ENCODE assay signal across 19 cellular contexts in the genomic region with DNA sequence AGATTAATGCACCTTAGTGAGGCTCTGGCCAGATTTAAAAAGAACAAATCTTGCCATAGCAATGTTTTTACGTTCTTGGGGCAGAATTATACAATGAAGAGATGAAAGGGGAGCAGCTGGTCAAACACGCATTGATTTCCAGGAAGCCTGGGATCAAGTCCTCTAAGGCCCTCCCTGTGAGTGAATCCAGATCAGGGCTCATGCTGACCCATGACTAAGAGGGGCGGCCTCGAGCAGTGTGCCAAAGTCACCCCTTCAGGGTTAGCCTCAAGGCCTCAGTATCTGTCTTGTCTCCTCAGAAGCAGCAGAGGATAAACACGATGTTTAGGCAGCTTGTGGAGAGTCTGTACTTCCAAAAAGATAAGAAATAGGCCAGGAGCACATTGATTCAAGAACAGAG. TPM values are rescaled to one million over a fixed set of nuclear protein-coding genes. Genes with fewer than 3 reads are reported as not detected.
DNase-seq lines count a peak whose midpoint lies in the region; ATAC-seq, FAIRE-seq and TF ChIP-seq lines count a peak whose summit lies in the region.
"Had no signal": no experiment of that assay in that cellular context is flagged by ENCODE, and none has a peak within 500 bp of the region (broad histone marks: within the 10 kb centered on the region; RNA-seq: fewer than 3 reads in every experiment).

No MANE protein-coding gene starts in this region.

- H3K4me2 ChIP-seq in SK-N-SH: no peak overlapping the region
- H3K4me2 ChIP-seq: GM23338 had no signal

- H3K4me3 ChIP-seq in body of pancreas (no peak overlapping the region), kidney (ENCODE audit: low read length in 2 of 2) (no peak overlapping the region), pancreas (no peak overlapping the region), breast epithelium (no peak overlapping the region), SK-N-SH (ENCODE audit: low read depth in 2 of 2, low read length in 1 of 2) (no peak overlapping the region)
- no peak overlapping the region for H3K4me3 ChIP-seq in effector memory CD4-positive, alpha-beta T cell (ENCODE audit: insufficient read depth, low read depth, low read length, poor library complexity, severe bottlenecking)
- H3K4me3 ChIP-seq: GM23338, HAP-1 had no signal

- H3K9ac ChIP-seq in kidney (ENCODE audit: low read length in 2 of 2): no peak overlapping the region
- H3K9ac ChIP-seq in SK-N-SH: no peak overlapping the region

- POLR2A ChIA-PET in SK-N-SH (lab: Yijun Ruan, JAX): no interaction called here

- no peak for FAIRE-seq in kidney (lab: Jason Lieb, UNC)
- no peak for FAIRE-seq in pancreas (lab: Jason Lieb, UNC)
- FAIRE-seq: D721Med had no signal

- no peaks in the 10 kb centered on the region for H3K9me3 ChIP-seq in body of pancreas
- H3K9me3 ChIP-seq in kidney (ENCODE audit: control insufficient read depth in 1 of 2, low read length in 2 of 2): no peaks in the 10 kb centered on the region
- no peaks in the 10 kb centered on the region for H3K9me3 ChIP-seq in pancreas
- H3K9me3 ChIP-seq in effector memory CD4-positive, alpha-beta T cell (ENCODE audit: control insufficient read depth, low read length): no peaks in the 10 kb centered on the region
- H3K9me3 ChIP-seq in breast epithelium: no peaks in the 10 kb centered on the region
- H3K9me3 ChIP-seq in SK-N-SH: no peaks in the 10 kb centered on the region
- H3K9me3 ChIP-seq: BE2C had no signal

- DNase-seq in NCI-H146 treated with DMSO at 0.1 percent for 48 hours (lab: John Stamatoyannopoulos, UW; ENCODE audit: unreplicated experiment) (peak; percentile 78), body of pancreas (peak; percentile 71 to 85 (median 76)), kidney (peak; percentile 74), pancreas (peak in 4 of 6 donors; percentile 69 to 84 (median 73)), breast epithelium (ENCODE audit: low spot score in 2 of 2) (no peak), SK-N-SH (no peak)
- no peak for DNase-seq in effector memory CD4-positive, alpha-beta T cell
- DNase-seq: BE2C; DMS79; NCI-H187; NCI-H2227 treated with DMSO at 0.1 percent for 48 hours; NCI-H510A; NK-92 treated with Interleukin-12 subunit alpha and Interleukin-12 subunit beta, amount 100 ng/mL, for 24 hours had no signal

- peak in 1 of 3 donors; percentile 19 for TF ChIP-seq POLR2A in body of pancreas (IDR thresholded peaks at IDR 0.05)
- TF ChIP-seq POLR2A in breast epithelium (IDR thresholded peaks at IDR 0.05): no peak

- no peaks in the 10 kb centered on the region for H3K36me3 ChIP-seq in body of pancreas (replicated peaks in 1 of 2; ENCODE audit: insufficient read depth in 1 of 2, low read depth in 2 of 2)
- H3K36me3 ChIP-seq in kidney (ENCODE audit: control insufficient read depth in 1 of 2, insufficient read depth in 2 of 2, low read length in 2 of 2): no peaks in the 10 kb centered on the region
- H3K36me3 ChIP-seq in pancreas: no peaks in the 10 kb centered on the region
- H3K36me3 ChIP-seq in effector memory CD4-positive, alpha-beta T cell (ENCODE audit: control insufficient read depth, insufficient read depth, low read length): no peaks in the 10 kb centered on the region
- no peaks in the 10 kb centered on the region for H3K36me3 ChIP-seq in breast epithelium
- H3K36me3 ChIP-seq in SK-N-SH (replicated peaks in 1 of 2; ENCODE audit: control insufficient read depth in 1 of 2, insufficient read depth in 2 of 2, low read length in 1 of 2): no peaks in the 10 kb centered on the region
- H3K36me3 ChIP-seq: BE2C, HAP-1 had no signal

- no peak for TF ChIP-seq EP300 in SK-N-SH (IDR thresholded peaks at IDR 0.05; ENCODE audit: borderline replicate concordance in 1 of 2, low read depth in 1 of 2, low read length in 1 of 2)

- intact Hi-C loops in body of pancreas (cut with DNase I): no loop called here
- intact Hi-C loops in kidney (cut with DNase I): no loop called here
- intact Hi-C loops in pancreas (cut with DNase I): no loop called here
- intact Hi-C loops in breast epithelium (cut with DNase I; ENCODE audit: low total_unique reads): no loop called here

- H2AFZ ChIP-seq in SK-N-SH (ENCODE audit: low read depth): no peak overlapping the region
- H2AFZ ChIP-seq: GM23338 had no signal

- ATAC-seq in body of pancreas: peak; percentile 83
- ATAC-seq in pancreas: peak; percentile 74 to 84 (median 81)
- no peak for ATAC-seq in GM21529 (IDR thresholded peaks at IDR 0.05; ENCODE audit: unreplicated experiment)
- ATAC-seq: GM23338 had no signal

- no peaks in the 10 kb centered on the region for H4K20me1 ChIP-seq in SK-N-SH (ENCODE audit: insufficient read depth)

- WGBS in body of pancreas, 2 donors: 15 to 16% methylated on average over 5 of the region's 5 CpGs
- WGBS in pancreas, 2 donors: 8 to 13% methylated on average over 5 of the region's 5 CpGs
- 46% methylated on average over 5 of the region's 5 CpGs for WGBS in SK-N-SH (ENCODE audit: low lambda C conversion rate)

- CTCF ChIA-PET in SK-N-SH (lab: Yijun Ruan, JAX): interaction anchor here (1.3 kb wide), 1 partner anchor 386 kb away, joined by 3 read pairs; a partner anchor contains a TSS

- H3K27ac ChIP-seq in body of pancreas: peak overlapping the region; percentile 71 to 82 (median 78)
- no peak overlapping the region for H3K27ac ChIP-seq in kidney (ENCODE audit: low read depth in 2 of 2, low read length in 2 of 2)
- peak overlapping the region; percentile 13 to 76 (median 56) for H3K27ac ChIP-seq in pancreas
- no peak overlapping the region for H3K27ac ChIP-seq in effector memory CD4-positive, alpha-beta T cell (ENCODE audit: insufficient read depth, low read length, poor library complexity, severe bottlenecking)
- H3K27ac ChIP-seq in breast epithelium: no peak overlapping the region
- H3K27ac ChIP-seq in SK-N-SH (ENCODE audit: low read depth in 2 of 2, low read length in 1 of 2): no peak overlapping the region
- H3K27ac ChIP-seq: RWPE1 had no signal

- H3K27me3 ChIP-seq in body of pancreas: no peaks in the 10 kb centered on the region
- no peaks in the 10 kb centered on the region for H3K27me3 ChIP-seq in pancreas
- H3K27me3 ChIP-seq in effector memory CD4-positive, alpha-beta T cell (replicated peaks; ENCODE audit: control insufficient read depth, insufficient read depth, low read length, poor library complexity, severe bottlenecking): no peaks in the 10 kb centered on the region
- H3K27me3 ChIP-seq in breast epithelium: no peaks in the 10 kb centered on the region
- H3K27me3 ChIP-seq in SK-N-SH (ENCODE audit: insufficient read depth): no peaks in the 10 kb centered on the region
- H3K27me3 ChIP-seq: BE2C had no signal

- peaks cover 43% of the 10 kb centered on the region for H3K4me1 ChIP-seq in body of pancreas
- no peaks in the 10 kb centered on the region for H3K4me1 ChIP-seq in kidney (ENCODE audit: control insufficient read depth in 1 of 2, insufficient read depth in 1 of 2, low read depth in 1 of 2, low read length in 2 of 2)
- peaks cover 25 to 41% (median 28%) of the 10 kb centered on the region in 3 donors for H3K4me1 ChIP-seq in pancreas
- H3K4me1 ChIP-seq in effector memory CD4-positive, alpha-beta T cell (ENCODE audit: control insufficient read depth, insufficient read depth, low read length, poor library complexity, severe bottlenecking): no peaks in the 10 kb centered on the region
- H3K4me1 ChIP-seq in breast epithelium: no peaks in the 10 kb centered on the region
- H3K4me1 ChIP-seq in SK-N-SH (ENCODE audit: control insufficient read depth in 1 of 2, insufficient read depth in 2 of 2, low read depth in 1 of 2, low read length in 1 of 2): peaks cover 0 to 3% of the 10 kb centered on the region in 2 experiments; a peak in 1 of 4 replicates
- H3K4me1 ChIP-seq: BE2C had no signal

- no peaks in the 10 kb centered on the region for H3K9me2 ChIP-seq in SK-N-SH

- no peaks in the 10 kb centered on the region for H3F3A ChIP-seq in SK-N-SH (replicated peaks; ENCODE audit: insufficient read depth)

- no peak for TF ChIP-seq CTCF in body of pancreas (IDR thresholded peaks at IDR 0.05)
- no peak for TF ChIP-seq CTCF in kidney (IDR thresholded peaks at IDR 0.05; ENCODE audit: borderline replicate concordance, extremely low read depth, insufficient read depth)
- TF ChIP-seq CTCF in pancreas (IDR thresholded peaks at IDR 0.05): no peak
- no peak for TF ChIP-seq CTCF in breast epithelium (IDR thresholded peaks at IDR 0.05)
- TF ChIP-seq CTCF in SK-N-SH (IDR thresholded peaks at IDR 0.05): no peak

- no peak for TF ChIP-seq RAD21 in SK-N-SH (IDR thresholded peaks at IDR 0.05; ENCODE audit: low read length)

- no peaks in the 10 kb centered on the region for H3K79me2 ChIP-seq in SK-N-SH (ENCODE audit: insufficient read depth)

TF ChIP-seq in SK-N-SH, 30 proteins besides CTCF, POLR2A, EP300 and RAD21 (continues in another document):
- TF ChIP-seq YY1 (IDR thresholded peaks at IDR 0.05; ENCODE audit: low read depth): no peak
- TF ChIP-seq, protein P1, sequence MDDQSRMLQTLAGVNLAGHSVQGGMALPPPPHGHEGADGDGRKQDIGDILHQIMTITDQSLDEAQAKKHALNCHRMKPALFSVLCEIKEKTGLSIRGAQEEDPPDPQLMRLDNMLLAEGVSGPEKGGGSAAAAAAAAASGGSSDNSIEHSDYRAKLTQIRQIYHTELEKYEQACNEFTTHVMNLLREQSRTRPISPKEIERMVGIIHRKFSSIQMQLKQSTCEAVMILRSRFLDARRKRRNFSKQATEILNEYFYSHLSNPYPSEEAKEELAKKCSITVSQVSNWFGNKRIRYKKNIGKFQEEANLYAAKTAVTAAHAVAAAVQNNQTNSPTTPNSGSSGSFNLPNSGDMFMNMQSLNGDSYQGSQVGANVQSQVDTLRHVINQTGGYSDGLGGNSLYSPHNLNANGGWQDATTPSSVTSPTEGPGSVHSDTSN (IDR thresholded peaks at IDR 0.05): no peak
- TF ChIP-seq TCF12 (IDR thresholded peaks at IDR 0.05): no peak
- no peak for TF ChIP-seq FOXM1 (IDR thresholded peaks at IDR 0.05; ENCODE audit: low read depth)
- TF ChIP-seq NRF1 (IDR thresholded peaks at IDR 0.05; ENCODE audit: low read depth, low read length): no peak
- no peak for TF ChIP-seq RXRA (IDR thresholded peaks at IDR 0.05; ENCODE audit: borderline replicate concordance, low read depth)
- TF ChIP-seq MEF2A (IDR thresholded peaks at IDR 0.05; ENCODE audit: borderline replicate concordance, low read depth): no peak
- TF ChIP-seq RFX5 (IDR thresholded peaks at IDR 0.05; ENCODE audit: low read length): no peak
- no peak for TF ChIP-seq MXI1 (IDR thresholded peaks at IDR 0.05; ENCODE audit: low read depth, low read length)

RNA-seq across cellular contexts. Expression of a gene that starts 9.3 kb away (rescaled TPM):
- total RNA-seq in body of pancreas: 100 to 1,000 TPM; 103 to 202 TPM
- total RNA-seq in kidney: 31.8 TPM
- 49.2 TPM for polyA plus RNA-seq in kidney (ENCODE audit: insufficient read depth, low read depth, low replicate concordance)
- 100 to 1,000 TPM; 146 to 422 (median 314) TPM for total RNA-seq in pancreas
- 100 to 1,000 TPM; 311 to 378 TPM for polyA plus RNA-seq in pancreas
- 10 to 100 TPM in 2 of 3 donors, under 1 TPM in 1; 0.64 to 20.9 (median 14.7) TPM for total RNA-seq in breast epithelium
- 29.9 and 44.8 TPM in 2 replicates for polyA plus RNA-seq in SK-N-SH (2012; rRNA removed)
- polyA plus RNA-seq in SK-N-SH (2012; cell fraction: cytosol; rRNA removed): 64.7 and 87.6 TPM in 2 replicates
- 10.8 and 15.5 TPM in 2 replicates for polyA plus RNA-seq in SK-N-SH (2012; cell fraction: nucleus; rRNA removed)
- polyA plus RNA-seq: IgD-negative memory B cell had no signal

Comparison
In these comparisons a context has a peak if more than half of its experiments do, and no peak if none do; other contexts are left out.
1. DNase-seq: peak in NCI-H146 treated with DMSO at 0.1 percent for 48 hours (single experiment), body of pancreas (4 of 4), kidney (single experiment) and pancreas (4 of 6); none in effector memory CD4-positive, alpha-beta T cell (0 of 3), breast epithelium (0 of 2) and SK-N-SH (single experiment).
2. H3K27ac ChIP-seq: peak in body of pancreas (4 of 4) and pancreas (4 of 4); none in kidney (0 of 2), effector memory CD4-positive, alpha-beta T cell (single experiment), breast epithelium (0 of 2) and SK-N-SH (0 of 2).